Comparison of ENCODE assay signal across 22 cellular contexts in genomic region chr1:154467768-154468102, GRCh38. TPM values are rescaled to one million over a fixed set of nuclear protein-coding genes. Genes with fewer than 3 reads are reported as not detected.
DNase-seq lines count a peak whose midpoint lies in the region; ATAC-seq and TF ChIP-seq lines count a peak whose summit lies in the region.
"Had no signal": no experiment of that assay in that cellular context is flagged by ENCODE, and none has a peak within 500 bp of the region (broad histone marks: within the 10 kb centered on the region; RNA-seq: fewer than 3 reads in every experiment).

No MANE protein-coding gene starts in this region.

- H3K36me3 Mint-ChIP-seq in natural killer cell treated with Interleukin-12 subunit alpha and Interleukin-12 subunit beta and Interleukin-15 and Interleukin-18, amount 100 ng/mL, for 72 hours = no peaks in the 10 kb centered on the region
- no peaks in the 10 kb centered on the region for H3K36me3 Mint-ChIP-seq in natural killer cell
- H3K36me3 Mint-ChIP-seq in activated naive CD4-positive, alpha-beta T cell treated with anti-CD3 and anti-CD28 coated beads, Interleukin-2, amount 50 U/mL, for 72 hours = peaks cover 5 to 8% of the 10 kb centered on the region in 2 donors
- H3K36me3 Mint-ChIP-seq: naive B cell had no signal

- no peak for ATAC-seq in natural killer cell treated with Interleukin-12 subunit alpha and Interleukin-12 subunit beta and Interleukin-15 and Interleukin-18, amount 100 ng/mL, for 72 hours
- ATAC-seq in natural killer cell = no peak
- ATAC-seq in activated naive CD4-positive, alpha-beta T cell treated with anti-CD3 and anti-CD28 coated beads, Interleukin-2, amount 50 U/mL, for 72 hours = peak; percentile 8 to 47
- no peak for ATAC-seq in GM21423 (IDR thresholded peaks at IDR 0.05; ENCODE audit: unreplicated experiment)
- ATAC-seq: activated CD8-positive, alpha-beta T cell treated with anti-CD3 and anti-CD28 coated beads, Interleukin-2, amount 10 ng/mL, durations not matched to agents 7 days and 5 days; left ventricle myocardium superior; right cardiac atrium; upper lobe of right lung had no signal

- TF ChIP-seq CTCF in natural killer cell (IDR thresholded peaks at IDR 0.05) (no peak), neutrophil (IDR thresholded peaks at IDR 0.05) (no peak), colonic mucosa (IDR thresholded peaks at IDR 0.05) (no peak)

- peak overlapping the region; percentile 45 to 88 for H3K27ac Mint-ChIP-seq in natural killer cell treated with Interleukin-12 subunit alpha and Interleukin-12 subunit beta and Interleukin-15 and Interleukin-18, amount 100 ng/mL, for 72 hours
- no peak overlapping the region for H3K27ac Mint-ChIP-seq in natural killer cell
- no peak overlapping the region for H3K27ac Mint-ChIP-seq in activated naive CD4-positive, alpha-beta T cell treated with anti-CD3 and anti-CD28 coated beads, Interleukin-2, amount 50 U/mL, for 72 hours
- H3K27ac Mint-ChIP-seq: activated CD8-positive, alpha-beta T cell treated with anti-CD3 and anti-CD28 coated beads, Interleukin-2, amount 10 ng/mL, durations not matched to agents 7 days and 5 days had no signal

- H3K36me3 ChIP-seq in SK-N-MC (ENCODE audit: insufficient read depth, low read length) (no peaks in the 10 kb centered on the region), neutrophil (peaks cover 65% of the 10 kb centered on the region), colonic mucosa (no peaks in the 10 kb centered on the region)
- H3K36me3 ChIP-seq: breast epithelium, ovary had no signal

- peaks cover 35 to 48% of the 10 kb centered on the region in 2 experiments for H3K4me1 ChIP-seq in neutrophil (ENCODE audit: control insufficient read depth in 1 of 2, insufficient read depth in 1 of 2, low read depth in 1 of 2, low read length in 1 of 2)
- no peaks in the 10 kb centered on the region for H3K4me1 ChIP-seq in colonic mucosa
- H3K4me1 ChIP-seq: breast epithelium had no signal

- H3K27me3 ChIP-seq in neutrophil (no peaks in the 10 kb centered on the region), colonic mucosa (no peaks in the 10 kb centered on the region)
- H3K27me3 ChIP-seq: breast epithelium, ovary, SJSA1, upper lobe of right lung had no signal

- intact Hi-C loops in natural killer cell (cut with micrococcal nuclease) (no loop called here), colonic mucosa (cut with DNase I) (loop anchor here (10.0 kb wide), 1 partner anchor 133 kb away; no protein-coding TSS in a partner anchor)

- H3K27me3 Mint-ChIP-seq in natural killer cell treated with Interleukin-12 subunit alpha and Interleukin-12 subunit beta and Interleukin-15 and Interleukin-18, amount 100 ng/mL, for 72 hours = peaks cover 0 to 11% of the 10 kb centered on the region in 2 donors
- peaks cover 13 to 16% of the 10 kb centered on the region in 2 donors for H3K27me3 Mint-ChIP-seq in natural killer cell (ENCODE audit: low read depth in 2 of 2)

- DNase-seq in natural killer cell treated with Interleukin-12 subunit alpha and Interleukin-12 subunit beta and Interleukin-15 and Interleukin-18, amount 100 ng/mL, for 72 hours (ENCODE audit: low spot score) = no peak
- DNase-seq in natural killer cell (no peak), SK-N-MC (ENCODE audit: low read depth, low spot score) (no peak), colonic mucosa (no peak), NCI-H446 treated with DMSO at 0.1 percent for 48 hours (lab: John Stamatoyannopoulos, UW) (no peak)
- DNase-seq in activated naive CD4-positive, alpha-beta T cell treated with anti-CD3 and anti-CD28 coated beads, Interleukin-2, amount 50 U/mL, for 72 hours (ENCODE audit: low spot score in 2 of 2) = no peak
- DNase-seq: activated CD8-positive, alpha-beta T cell treated with anti-CD3 and anti-CD28 coated beads, Interleukin-2, amount 10 ng/mL, durations not matched to agents 7 days and 5 days; islet precursor cell; left ventricle myocardium superior; naive B cell; NCI-H1092 treated with DMSO at 0.1 percent for 48 hours; NCI-H1930; NCI-H526 treated with DMSO at 0.1 percent for 48 hours; ovary had no signal

- H3K9me3 ChIP-seq in SK-N-MC (ENCODE audit: low read depth, low read length) (no peaks in the 10 kb centered on the region), neutrophil (no peaks in the 10 kb centered on the region), colonic mucosa (no peaks in the 10 kb centered on the region)
- H3K9me3 ChIP-seq: breast epithelium, ovary, SJSA1, upper lobe of right lung had no signal

- peak overlapping the region; percentile 37; the same call in 1 of the 2 replicates for H3K27ac ChIP-seq in SK-N-MC
- H3K27ac ChIP-seq in neutrophil = peak overlapping the region; percentile 72
- no peak overlapping the region for H3K27ac ChIP-seq in colonic mucosa
- H3K27ac ChIP-seq: breast epithelium, SJSA1, upper lobe of right lung had no signal

- H3K4me3 ChIP-seq in SK-N-MC = no peak overlapping the region
- H3K4me3 ChIP-seq in neutrophil (ENCODE audit: low read depth in 1 of 2, low read length in 1 of 2) = no peak overlapping the region
- no peak overlapping the region for H3K4me3 ChIP-seq in colonic mucosa
- H3K4me3 ChIP-seq: breast epithelium, ovary, SJSA1, upper lobe of right lung had no signal

- H3K4me1 Mint-ChIP-seq in natural killer cell treated with Interleukin-12 subunit alpha and Interleukin-12 subunit beta and Interleukin-15 and Interleukin-18, amount 100 ng/mL, for 72 hours (ENCODE audit: low read depth in 2 of 2) = peaks cover 38 to 43% of the 10 kb centered on the region in 2 donors
- H3K4me1 Mint-ChIP-seq in natural killer cell = peaks cover 9 to 13% of the 10 kb centered on the region in 2 donors

- H3K9me3 Mint-ChIP-seq in natural killer cell treated with Interleukin-12 subunit alpha and Interleukin-12 subunit beta and Interleukin-15 and Interleukin-18, amount 100 ng/mL, for 72 hours = no peaks in the 10 kb centered on the region
- H3K9me3 Mint-ChIP-seq in natural killer cell = no peaks in the 10 kb centered on the region
- no peaks in the 10 kb centered on the region for H3K9me3 Mint-ChIP-seq in activated naive CD4-positive, alpha-beta T cell treated with anti-CD3 and anti-CD28 coated beads, Interleukin-2, amount 50 U/mL, for 72 hours
- H3K9me3 Mint-ChIP-seq: naive B cell had no signal

- no peak overlapping the region for H3K9ac ChIP-seq in SK-N-MC (ENCODE audit: insufficient read length)
- no peak overlapping the region for H3K9ac ChIP-seq in colonic mucosa (ENCODE audit: low read depth in 2 of 2, low read length in 2 of 2)

- H3K4me3 Mint-ChIP-seq in natural killer cell treated with Interleukin-12 subunit alpha and Interleukin-12 subunit beta and Interleukin-15 and Interleukin-18, amount 100 ng/mL, for 72 hours = peak overlapping the region; percentile 14
- no peak overlapping the region for H3K4me3 Mint-ChIP-seq in natural killer cell
- H3K4me3 Mint-ChIP-seq: activated CD8-positive, alpha-beta T cell treated with anti-CD3 and anti-CD28 coated beads, Interleukin-2, amount 10 ng/mL, durations not matched to agents 7 days and 5 days; naive B cell had no signal

RNA-seq across cellular contexts. Expression of gene TDRD10, which starts 34.3 kb away (rescaled TPM):
- not detected for total RNA-seq in natural killer cell treated with Interleukin-12 subunit alpha and Interleukin-12 subunit beta and Interleukin-15 and Interleukin-18, amount 100 ng/mL, for 72 hours
- under 1 TPM in 1 of 3 donors, not detected in 2; 0.38 TPM for total RNA-seq in natural killer cell
- not detected for total RNA-seq in activated naive CD4-positive, alpha-beta T cell treated with anti-CD3 and anti-CD28 coated beads, Interleukin-2, amount 50 U/mL, for 72 hours
- under 1 TPM; 0.42 to 0.67 TPM for total RNA-seq in colonic mucosa
- total RNA-seq: activated CD8-positive, alpha-beta T cell treated with anti-CD3 and anti-CD28 coated beads, Interleukin-2, amount 10 ng/mL, durations not matched to agents 7 days and 5 days; RPMI7951; SJSA1; T-helper 1 cell treated with Interleukin-12 subunit alpha and Interleukin-12 subunit beta and Interleukin-4 antibody, amounts not matched to agents 30 ng/mL and 1 ng/mL, for 36 hours had no signal

RNA-seq across cellular contexts. Expression of gene SHE, which starts 34.5 kb away (rescaled TPM):
- total RNA-seq in natural killer cell treated with Interleukin-12 subunit alpha and Interleukin-12 subunit beta and Interleukin-15 and Interleukin-18, amount 100 ng/mL, for 72 hours = under 1 TPM in 1 of 2 donors, not detected in 1; 0.19 TPM
- total RNA-seq in natural killer cell = under 1 TPM in 2 of 3 donors, not detected in 1; 0.10 to 0.14 TPM
- not detected for total RNA-seq in activated naive CD4-positive, alpha-beta T cell treated with anti-CD3 and anti-CD28 coated beads, Interleukin-2, amount 50 U/mL, for 72 hours
- 1 to 10 TPM; 1.7 to 3.9 TPM for total RNA-seq in colonic mucosa
- total RNA-seq: activated CD8-positive, alpha-beta T cell treated with anti-CD3 and anti-CD28 coated beads, Interleukin-2, amount 10 ng/mL, durations not matched to agents 7 days and 5 days; RPMI7951; SJSA1; T-helper 1 cell treated with Interleukin-12 subunit alpha and Interleukin-12 subunit beta and Interleukin-4 antibody, amounts not matched to agents 30 ng/mL and 1 ng/mL, for 36 hours had no signal

Comparison
In these comparisons a context has a peak if more than half of its experiments do, and no peak if none do; other contexts are left out.
1. H3K27ac Mint-ChIP-seq: peak in natural killer cell treated with Interleukin-12 subunit alpha and Interleukin-12 subunit beta and Interleukin-15 and Interleukin-18, amount 100 ng/mL, for 72 hours (2 of 2); none in natural killer cell (0 of 2) and activated naive CD4-positive, alpha-beta T cell treated with anti-CD3 and anti-CD28 coated beads, Interleukin-2, amount 50 U/mL, for 72 hours (0 of 2).
2. ATAC-seq: peak in activated naive CD4-positive, alpha-beta T cell treated with anti-CD3 and anti-CD28 coated beads, Interleukin-2, amount 50 U/mL, for 72 hours (2 of 2); none in natural killer cell treated with Interleukin-12 subunit alpha and Interleukin-12 subunit beta and Interleukin-15 and Interleukin-18, amount 100 ng/mL, for 72 hours (0 of 2), natural killer cell (0 of 3) and GM21423 (single experiment).